ENCODE assay signal across 20 cellular contexts in the genomic region with DNA sequence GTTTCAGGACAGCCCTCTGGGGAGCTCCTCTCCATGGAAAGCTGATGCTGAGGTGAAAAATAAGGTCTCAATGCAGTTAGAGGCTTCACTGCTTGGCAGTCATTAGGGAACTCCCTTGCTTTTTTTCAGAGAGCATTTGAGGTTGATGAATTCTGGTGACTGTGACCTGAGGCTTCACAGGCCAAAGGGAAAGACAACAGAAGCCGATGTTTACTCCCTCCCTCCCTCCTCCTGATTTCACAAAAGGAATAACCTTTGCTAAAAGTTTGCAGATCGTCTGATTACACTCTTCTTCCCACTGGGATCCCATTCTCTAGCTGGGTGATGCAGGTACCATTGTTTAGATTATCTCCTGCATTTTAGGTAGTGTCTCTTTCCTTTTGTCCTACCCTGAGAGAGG.
A peak's percentile ranks its signal among the peaks of the same experiment; 100 is the strongest.
DNase-seq lines count a peak whose midpoint lies in the region; ATAC-seq, FAIRE-seq and TF ChIP-seq lines count a peak whose summit lies in the region.
"Had no signal": no experiment of that assay in that cellular context is flagged by ENCODE, and none has a peak within 500 bp of the region (broad histone marks: within the 10 kb centered on the region; RNA-seq: fewer than 3 reads in every experiment).

No MANE protein-coding gene starts in this region.

- no peak overlapping the region for H3K9ac ChIP-seq in liver (ENCODE audit: low read depth in 1 of 2, low read length in 2 of 2)
- H3K9ac ChIP-seq in HepG2 (ENCODE audit: insufficient read depth, low read depth, low read length): no peak overlapping the region
- H3K9ac ChIP-seq in neural progenitor cell: no peak overlapping the region

- TF ChIP-seq CTCF in liver (IDR thresholded peaks at IDR 0.05; ENCODE audit: low read depth, low read length, missing input control) (no peak), HepG2 (CRISPR knock-in tag; IDR thresholded peaks at IDR 0.05) (no peak), neural progenitor cell (IDR thresholded peaks at IDR 0.05) (no peak)

- 32% methylated on average over 2 of the region's 2 CpGs for WGBS in liver
- WGBS in HepG2 (ENCODE audit: low lambda C conversion rate): 10% methylated on average over 2 of the region's 2 CpGs

- H3K9me3 ChIP-seq in liver (ENCODE audit: control insufficient read depth in 4 of 4, low read length in 3 of 4) (no peaks in the 10 kb centered on the region), HepG2 (ENCODE audit: low read length) (no peaks in the 10 kb centered on the region), neural progenitor cell (ENCODE audit: low read depth) (no peaks in the 10 kb centered on the region)

- no peaks in the 10 kb centered on the region for H3F3A ChIP-seq in neural progenitor cell (ENCODE audit: low read depth)

- no peak for TF ChIP-seq EP300 in HepG2 (IDR thresholded peaks at IDR 0.05; ENCODE audit: low read depth in 2 of 2, low read length in 2 of 2)
- no peak for TF ChIP-seq EP300 in HepG2 (CRISPR knock-in tag; IDR thresholded peaks at IDR 0.05; ENCODE audit: borderline replicate concordance)

- no peaks in the 10 kb centered on the region for H3K4me1 Mint-ChIP-seq in neural progenitor cell
- no peaks in the 10 kb centered on the region for H3K4me1 Mint-ChIP-seq in natural killer cell treated with Interleukin-12 subunit alpha and Interleukin-12 subunit beta and Interleukin-15 and Interleukin-18, amount 100 ng/mL, for 72 hours (ENCODE audit: low read depth in 2 of 2)
- H3K4me1 Mint-ChIP-seq: B cell; CD4-positive, alpha-beta memory T cell had no signal

- H3K27me3 Mint-ChIP-seq in neural progenitor cell (ENCODE audit: insufficient read depth, low read depth): no peaks in the 10 kb centered on the region
- no peaks in the 10 kb centered on the region for H3K27me3 Mint-ChIP-seq in natural killer cell treated with Interleukin-12 subunit alpha and Interleukin-12 subunit beta and Interleukin-15 and Interleukin-18, amount 100 ng/mL, for 72 hours

- CTCF ChIA-PET in HepG2 (lab: Yijun Ruan, JAX; ENCODE audit: low intra/inter-chr PET ratio, low total read pairs): no interaction called here

- H3K79me2 ChIP-seq in HepG2 (ENCODE audit: insufficient read depth, low read length) (no peaks in the 10 kb centered on the region), neural progenitor cell (ENCODE audit: low read depth) (no peaks in the 10 kb centered on the region)

- H3K4me3 ChIP-seq in liver (ENCODE audit: low read depth in 1 of 3, low read length in 3 of 3) (no peak overlapping the region), HepG2 (replicated peaks in 1 of 3; ENCODE audit: insufficient read depth in 1 of 3, low read depth in 2 of 3, low read length in 3 of 3) (no peak overlapping the region), neural progenitor cell (no peak overlapping the region)

- ATAC-seq in HepG2 (no peak), HG03439 (IDR thresholded peaks at IDR 0.05; ENCODE audit: unreplicated experiment) (no peak), GM21737 (IDR thresholded peaks at IDR 0.05; ENCODE audit: unreplicated experiment) (no peak)
- ATAC-seq in natural killer cell treated with Interleukin-12 subunit alpha and Interleukin-12 subunit beta and Interleukin-15 and Interleukin-18, amount 100 ng/mL, for 72 hours: no peak

- intact Hi-C loops in HepG2 (cut with micrococcal nuclease; ENCODE audit: unreplicated experiment): no loop called here

- no peak overlapping the region for H2AFZ ChIP-seq in HepG2 (ENCODE audit: low read length)
- peak overlapping the region; percentile 69 for H2AFZ ChIP-seq in neural progenitor cell (replicated peaks)

- TF ChIP-seq RAD21 in liver (IDR thresholded peaks at IDR 0.05) (peak in 1 of 2 donors; percentile 23), HepG2 (CRISPR knock-in tag; IDR thresholded peaks at IDR 0.05) (no peak)

- H3K4me3 Mint-ChIP-seq in neural progenitor cell: no peak overlapping the region
- no peak overlapping the region for H3K4me3 Mint-ChIP-seq in natural killer cell treated with Interleukin-12 subunit alpha and Interleukin-12 subunit beta and Interleukin-15 and Interleukin-18, amount 100 ng/mL, for 72 hours
- H3K4me3 Mint-ChIP-seq: B cell; CD4-positive, alpha-beta memory T cell had no signal

- peaks cover 3% of the 10 kb centered on the region for H3K9me3 Mint-ChIP-seq in neural progenitor cell
- H3K9me3 Mint-ChIP-seq in natural killer cell treated with Interleukin-12 subunit alpha and Interleukin-12 subunit beta and Interleukin-15 and Interleukin-18, amount 100 ng/mL, for 72 hours: peaks cover 12% of the 10 kb centered on the region

- no peak overlapping the region for H3K4me2 ChIP-seq in HepG2 (ENCODE audit: low read depth, low read length)
- H3K4me2 ChIP-seq in neural progenitor cell: no peak overlapping the region

- no TSS peak for BruUV-seq in HepG2 (replicated peaks; lab: Mats Ljungman, UMichigan)

- H3K4me1 ChIP-seq in liver (ENCODE audit: control insufficient read depth in 4 of 4, insufficient read depth in 4 of 4, low read length in 3 of 4) (peaks cover 0 to 10% (median 4%) of the 10 kb centered on the region in 4 donors), HepG2 (ENCODE audit: insufficient read depth, low read length) (no peaks in the 10 kb centered on the region), neural progenitor cell (no peaks in the 10 kb centered on the region)

- H3K27ac ChIP-seq in liver (ENCODE audit: low read depth in 1 of 2, low read length in 2 of 2) (no peak overlapping the region), HepG2 (ENCODE audit: extremely low read length, insufficient read depth, low read length) (no peak overlapping the region), neural progenitor cell (no peak overlapping the region)
- H3K27ac ChIP-seq: C4-2B had no signal

- H4K20me1 ChIP-seq in HepG2 (ENCODE audit: insufficient read depth, low read length): no peaks in the 10 kb centered on the region
- H4K20me1 ChIP-seq in neural progenitor cell (ENCODE audit: low read depth): no peaks in the 10 kb centered on the region

- no peaks in the 10 kb centered on the region for H3K36me3 ChIP-seq in liver (ENCODE audit: control insufficient read depth in 4 of 4, insufficient read depth in 3 of 4, low read depth in 1 of 4, low read length in 3 of 4)
- H3K36me3 ChIP-seq in HepG2 (replicated peaks in 1 of 2; ENCODE audit: control insufficient read depth in 1 of 2, insufficient read depth in 2 of 2, low read length in 2 of 2): no peaks in the 10 kb centered on the region
- H3K36me3 ChIP-seq in neural progenitor cell: no peaks in the 10 kb centered on the region

- POLR2A ChIA-PET in HepG2 (lab: Yijun Ruan, JAX): no interaction called here

- no peaks in the 10 kb centered on the region for H3K36me3 Mint-ChIP-seq in neural progenitor cell
- H3K36me3 Mint-ChIP-seq in natural killer cell treated with Interleukin-12 subunit alpha and Interleukin-12 subunit beta and Interleukin-15 and Interleukin-18, amount 100 ng/mL, for 72 hours: no peaks in the 10 kb centered on the region
- H3K36me3 Mint-ChIP-seq: CD4-positive, alpha-beta memory T cell had no signal

- in situ Hi-C loops in HepG2 (cut with HindIII; ENCODE audit: extremely low pct_ligation_motif_present, low pct_unique_long_range_greater_than_20kb): no loop called here

- DNase-seq in HepG2 (ENCODE audit: low spot score): no peak
- peak; percentile 76 for DNase-seq in NCI-H69 (lab: John Stamatoyannopoulos, UW)
- DNase-seq in left kidney (ENCODE audit: low read depth, low spot score): peak; percentile 7
- no peak for DNase-seq in neural progenitor cell (ENCODE audit: low spot score)
- DNase-seq in natural killer cell treated with Interleukin-12 subunit alpha and Interleukin-12 subunit beta and Interleukin-15 and Interleukin-18, amount 100 ng/mL, for 72 hours (ENCODE audit: low spot score): no peak
- DNase-seq: CD4-positive, alpha-beta memory T cell; DMS153; DMS79 treated with DMSO at 0.1 percent for 48 hours; EL; GDM1 had no signal

- H3K27me3 ChIP-seq in liver (ENCODE audit: control insufficient read depth in 4 of 4, insufficient read depth in 4 of 4, low read length in 3 of 4) (no peaks in the 10 kb centered on the region), HepG2 (ENCODE audit: control insufficient read depth in 1 of 2, insufficient read depth in 2 of 2, low read length in 2 of 2) (no peaks in the 10 kb centered on the region), neural progenitor cell (no peaks in the 10 kb centered on the region)

- no peak overlapping the region for H3K27ac Mint-ChIP-seq in neural progenitor cell
- no peak overlapping the region for H3K27ac Mint-ChIP-seq in natural killer cell treated with Interleukin-12 subunit alpha and Interleukin-12 subunit beta and Interleukin-15 and Interleukin-18, amount 100 ng/mL, for 72 hours
- H3K27ac Mint-ChIP-seq: B cell; CD4-positive, alpha-beta memory T cell had no signal

- TF ChIP-seq POLR2A in HepG2 (IDR thresholded peaks at IDR 0.05; ENCODE audit: insufficient read depth in 1 of 2, low read depth in 2 of 2, low read length in 2 of 2): no peak

- FAIRE-seq in HepG2 (lab: Jason Lieb, UNC): no peak
- FAIRE-seq: A204.1, D721Med, GM12892, GM19239, H54 had no signal

TF ChIP-seq in liver, 16 proteins besides CTCF, POLR2A, EP300 and RAD21 (continues in another document):
- no peak for TF ChIP-seq EGR1 (IDR thresholded peaks at IDR 0.05; ENCODE audit: low read depth in 2 of 2)
- no peak for TF ChIP-seq TAF1 (conservative IDR thresholded peaks at IDR 0.05)
- TF ChIP-seq, protein P1, sequence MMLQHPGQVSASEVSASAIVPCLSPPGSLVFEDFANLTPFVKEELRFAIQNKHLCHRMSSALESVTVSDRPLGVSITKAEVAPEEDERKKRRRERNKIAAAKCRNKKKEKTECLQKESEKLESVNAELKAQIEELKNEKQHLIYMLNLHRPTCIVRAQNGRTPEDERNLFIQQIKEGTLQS (IDR thresholded peaks at IDR 0.05): no peak
- no peak for TF ChIP-seq FOXA1 (IDR thresholded peaks at IDR 0.05)

TF ChIP-seq in HepG2, 621 proteins besides CTCF, POLR2A, EP300 and RAD21 (continues in another document):
- TF ChIP-seq ZZZ3 (CRISPR knock-in tag; IDR thresholded peaks at IDR 0.05; ENCODE audit: borderline replicate concordance) (no peak), KLF11 (CRISPR knock-in tag; IDR thresholded peaks at IDR 0.05) (no peak), NFYC (CRISPR knock-in tag; IDR thresholded peaks at IDR 0.05) (no peak), CAMTA2 (CRISPR knock-in tag; IDR thresholded peaks at IDR 0.05; ENCODE audit: borderline replicate concordance) (no peak), KDM5B (CRISPR knock-in tag; IDR thresholded peaks at IDR 0.05; ENCODE audit: borderline replicate concordance) (no peak), POGZ (CRISPR knock-in tag; IDR thresholded peaks at IDR 0.05) (no peak), NR1H2 (CRISPR knock-in tag; IDR thresholded peaks at IDR 0.05; ENCODE audit: borderline replicate concordance, low read depth) (no peak)
- TF ChIP-seq, protein P2, sequence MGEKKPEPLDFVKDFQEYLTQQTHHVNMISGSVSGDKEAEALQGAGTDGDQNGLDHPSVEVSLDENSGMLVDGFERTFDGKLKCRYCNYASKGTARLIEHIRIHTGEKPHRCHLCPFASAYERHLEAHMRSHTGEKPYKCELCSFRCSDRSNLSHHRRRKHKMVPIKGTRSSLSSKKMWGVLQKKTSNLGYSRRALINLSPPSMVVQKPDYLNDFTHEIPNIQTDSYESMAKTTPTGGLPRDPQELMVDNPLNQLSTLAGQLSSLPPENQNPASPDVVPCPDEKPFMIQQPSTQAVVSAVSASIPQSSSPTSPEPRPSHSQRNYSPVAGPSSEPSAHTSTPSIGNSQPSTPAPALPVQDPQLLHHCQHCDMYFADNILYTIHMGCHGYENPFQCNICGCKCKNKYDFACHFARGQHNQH (CRISPR knock-in tag; IDR thresholded peaks at IDR 0.05): no peak

Comparison
In these comparisons a context has a peak if more than half of its experiments do, and no peak if none do; other contexts are left out.
1. DNase-seq: peak in NCI-H69 (single experiment) and left kidney (single experiment); none in HepG2 (single experiment), neural progenitor cell (single experiment) and natural killer cell treated with Interleukin-12 subunit alpha and Interleukin-12 subunit beta and Interleukin-15 and Interleukin-18, amount 100 ng/mL, for 72 hours (single experiment).